ENCODE assay signal across 3 cellular contexts in the genomic region with DNA sequence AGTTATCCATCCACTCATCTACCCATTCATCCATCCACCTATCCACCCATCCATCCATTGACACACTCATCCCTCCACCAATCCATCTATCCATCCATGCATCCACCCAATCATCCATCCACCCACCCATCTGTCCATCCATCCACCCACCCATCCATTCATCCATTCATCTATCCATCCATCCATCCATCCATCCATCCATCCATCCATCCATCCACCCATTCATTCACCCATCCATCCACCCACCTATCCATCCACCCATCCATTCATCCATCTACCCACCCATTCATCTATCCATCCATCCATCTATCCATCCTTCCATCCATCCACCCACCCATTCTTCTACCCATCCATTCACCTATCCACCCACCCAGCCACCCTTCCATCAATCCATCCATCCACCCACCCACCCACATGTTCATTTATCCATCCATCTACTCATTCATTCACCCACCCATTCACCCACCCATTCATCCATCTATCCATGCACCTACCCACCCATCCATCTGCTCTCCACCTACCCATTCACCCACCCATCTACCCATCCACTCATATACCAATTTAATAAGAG.
TF ChIP-seq lines count a peak whose summit lies in the region.

No MANE protein-coding gene starts in this region.

TF ChIP-seq in HEK293, 187 proteins besides CTCF, POLR2A, EP300 and RAD21 (continues in another document):
- peak; percentile 81 for TF ChIP-seq ZFHX2 (tag by site-specific recombination; conservative IDR thresholded peaks at IDR 0.05)
- TF ChIP-seq ZNF366 (tag by site-specific recombination; conservative IDR thresholded peaks at IDR 0.05): peak; percentile 96
- TF ChIP-seq, protein P1, sequence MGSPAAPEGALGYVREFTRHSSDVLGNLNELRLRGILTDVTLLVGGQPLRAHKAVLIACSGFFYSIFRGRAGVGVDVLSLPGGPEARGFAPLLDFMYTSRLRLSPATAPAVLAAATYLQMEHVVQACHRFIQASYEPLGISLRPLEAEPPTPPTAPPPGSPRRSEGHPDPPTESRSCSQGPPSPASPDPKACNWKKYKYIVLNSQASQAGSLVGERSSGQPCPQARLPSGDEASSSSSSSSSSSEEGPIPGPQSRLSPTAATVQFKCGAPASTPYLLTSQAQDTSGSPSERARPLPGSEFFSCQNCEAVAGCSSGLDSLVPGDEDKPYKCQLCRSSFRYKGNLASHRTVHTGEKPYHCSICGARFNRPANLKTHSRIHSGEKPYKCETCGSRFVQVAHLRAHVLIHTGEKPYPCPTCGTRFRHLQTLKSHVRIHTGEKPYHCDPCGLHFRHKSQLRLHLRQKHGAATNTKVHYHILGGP (tag by site-specific recombination; IDR thresholded peaks at IDR 0.05): peak; percentile 21; the same call in 1 of the 2 replicates
- TF ChIP-seq ZNF214 (tag by site-specific recombination; IDR thresholded peaks at IDR 0.05; ENCODE audit: borderline replicate concordance): no peak
- no peak for TF ChIP-seq ZNF121 (tag by site-specific recombination; IDR thresholded peaks at IDR 0.05)
- TF ChIP-seq, protein P2, sequence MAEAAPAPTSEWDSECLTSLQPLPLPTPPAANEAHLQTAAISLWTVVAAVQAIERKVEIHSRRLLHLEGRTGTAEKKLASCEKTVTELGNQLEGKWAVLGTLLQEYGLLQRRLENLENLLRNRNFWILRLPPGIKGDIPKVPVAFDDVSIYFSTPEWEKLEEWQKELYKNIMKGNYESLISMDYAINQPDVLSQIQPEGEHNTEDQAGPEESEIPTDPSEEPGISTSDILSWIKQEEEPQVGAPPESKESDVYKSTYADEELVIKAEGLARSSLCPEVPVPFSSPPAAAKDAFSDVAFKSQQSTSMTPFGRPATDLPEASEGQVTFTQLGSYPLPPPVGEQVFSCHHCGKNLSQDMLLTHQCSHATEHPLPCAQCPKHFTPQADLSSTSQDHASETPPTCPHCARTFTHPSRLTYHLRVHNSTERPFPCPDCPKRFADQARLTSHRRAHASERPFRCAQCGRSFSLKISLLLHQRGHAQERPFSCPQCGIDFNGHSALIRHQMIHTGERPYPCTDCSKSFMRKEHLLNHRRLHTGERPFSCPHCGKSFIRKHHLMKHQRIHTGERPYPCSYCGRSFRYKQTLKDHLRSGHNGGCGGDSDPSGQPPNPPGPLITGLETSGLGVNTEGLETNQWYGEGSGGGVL (tag by site-specific recombination; IDR thresholded peaks at IDR 0.05): peak; percentile 8; the same call in 1 of the 2 replicates
- TF ChIP-seq, protein P3, sequence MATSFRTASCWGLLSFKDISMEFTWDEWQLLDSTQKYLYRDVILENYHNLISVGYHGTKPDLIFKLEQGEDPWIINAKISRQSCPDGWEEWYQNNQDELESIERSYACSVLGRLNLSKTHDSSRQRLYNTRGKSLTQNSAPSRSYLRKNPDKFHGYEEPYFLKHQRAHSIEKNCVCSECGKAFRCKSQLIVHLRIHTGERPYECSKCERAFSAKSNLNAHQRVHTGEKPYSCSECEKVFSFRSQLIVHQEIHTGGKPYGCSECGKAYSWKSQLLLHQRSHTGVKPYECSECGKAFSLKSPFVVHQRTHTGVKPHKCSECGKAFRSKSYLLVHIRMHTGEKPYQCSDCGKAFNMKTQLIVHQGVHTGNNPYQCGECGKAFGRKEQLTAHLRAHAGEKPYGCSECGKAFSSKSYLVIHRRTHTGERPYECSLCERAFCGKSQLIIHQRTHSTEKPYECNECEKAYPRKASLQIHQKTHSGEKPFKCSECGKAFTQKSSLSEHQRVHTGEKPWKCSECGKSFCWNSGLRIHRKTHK (tag by site-specific recombination; IDR thresholded peaks at IDR 0.05): no peak

TF ChIP-seq in K562, 482 proteins besides CTCF, POLR2A, EP300 and RAD21:
- TF ChIP-seq CREBBP (IDR thresholded peaks at IDR 0.05; ENCODE audit: low read depth, low read length) (peak; percentile 12), L3MBTL2 (IDR thresholded peaks at IDR 0.05) (no peak)

TF ChIP-seq in H1, 55 proteins besides CTCF, POLR2A, EP300 and RAD21:
- TF ChIP-seq, protein P4, sequence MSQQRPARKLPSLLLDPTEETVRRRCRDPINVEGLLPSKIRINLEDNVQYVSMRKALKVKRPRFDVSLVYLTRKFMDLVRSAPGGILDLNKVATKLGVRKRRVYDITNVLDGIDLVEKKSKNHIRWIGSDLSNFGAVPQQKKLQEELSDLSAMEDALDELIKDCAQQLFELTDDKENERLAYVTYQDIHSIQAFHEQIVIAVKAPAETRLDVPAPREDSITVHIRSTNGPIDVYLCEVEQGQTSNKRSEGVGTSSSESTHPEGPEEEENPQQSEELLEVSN (IDR thresholded peaks at IDR 0.05): no peak
- no peak for TF ChIP-seq GABPA (IDR thresholded peaks at IDR 0.05; ENCODE audit: borderline replicate concordance, insufficient read depth, low read length)
- TF ChIP-seq CHD1 (IDR thresholded peaks at IDR 0.05; ENCODE audit: low read depth, low read length): no peak
